8 cellular contexts compared by ENCODE assay signal in genomic region chr6:43021270-43022047, GRCh38. TPM values are rescaled to one million over a fixed set of nuclear protein-coding genes. Genes with fewer than 3 reads are reported as not detected.
DNase-seq lines count a peak whose midpoint lies in the region; ATAC-seq and FAIRE-seq lines count a peak whose summit lies in the region.

Gene RRP36, plus strand, starts transcription at chr6:43021623. Its CDS starts 32 bp downstream, at chr6:43021655.

- DNase-seq in EH (ENCODE audit: low read depth): peak; percentile 77
- peak; percentile 70 for DNase-seq in HCEC 1CT
- DNase-seq in NCI-H1092 treated with DMSO at 0.1 percent for 48 hours (lab: John Stamatoyannopoulos, UW): peak; percentile 67
- peak in 57 of 58 donors; percentile 21 to 88 (median 69) for DNase-seq in anterior cingulate cortex (lab: John Stamatoyannopoulos, UW)
- peak; percentile 87 to 95 (median 93) for DNase-seq in right cardiac atrium
- DNase-seq in putamen (ENCODE audit: low spot score): peak; percentile 76
- peak; percentile 91 for DNase-seq in urothelium cell line (ENCODE audit: low spot score)

- intact Hi-C loops in T-helper 2 cell treated with Interferon-gamma antibody and Interleukin-4, amounts not matched to agents 100 ng/mL and 5 ng/mL, for 36 hours (cut with micrococcal nuclease): loop anchor here (1.0 kb wide), 1 partner anchor 7 kb away; the partner anchor contains the start of gene KLHDC3
- intact Hi-C loops in right cardiac atrium (cut with DNase I): no loop called here

- no peak for FAIRE-seq in urothelium cell line (lab: Jason Lieb, UNC)

- under 1% methylated on average over 56 of the region's 56 CpGs for WGBS in right cardiac atrium

- peak within 1 kb of the TSS; percentile 82 for H3K4me3 ChIP-seq in right cardiac atrium (ENCODE audit: low read length)

- peak within 1 kb of the TSS; percentile 62 for H3K27ac ChIP-seq in right cardiac atrium (ENCODE audit: low read length)

- peaks cover 3% of the 10 kb centered on the region for H3K4me1 ChIP-seq in right cardiac atrium (ENCODE audit: control insufficient read depth, insufficient read depth, low read length)

- H3K9me3 ChIP-seq in right cardiac atrium (ENCODE audit: control insufficient read depth, low read length): no peaks in the 10 kb centered on the region

- H3K27me3 ChIP-seq in right cardiac atrium (ENCODE audit: control insufficient read depth, insufficient read depth): no peaks in the 10 kb centered on the region

- peak; percentile 85 to 89 for ATAC-seq in right cardiac atrium

RNA-seq across cellular contexts. Expression of gene RRP36, which starts in this region (rescaled TPM):
- total RNA-seq in T-helper 2 cell treated with Interferon-gamma antibody and Interleukin-4, amounts not matched to agents 100 ng/mL and 5 ng/mL, for 36 hours: 70.7 and 74.8 TPM in 2 replicates
- 10 to 100 TPM; 28.2 to 34.3 (median 29.6) TPM for total RNA-seq in right cardiac atrium
- 27.2 TPM for polyA plus RNA-seq in right cardiac atrium

Comparison
In these comparisons a context has a peak if more than half of its experiments do, and no peak if none do; other contexts are left out.
1. Peak in every context shown above with its lines: DNase-seq, ATAC-seq, H3K4me3 ChIP-seq and H3K27ac ChIP-seq.